Comparison of ENCODE assay signal across 30 cellular contexts in the genomic region with DNA sequence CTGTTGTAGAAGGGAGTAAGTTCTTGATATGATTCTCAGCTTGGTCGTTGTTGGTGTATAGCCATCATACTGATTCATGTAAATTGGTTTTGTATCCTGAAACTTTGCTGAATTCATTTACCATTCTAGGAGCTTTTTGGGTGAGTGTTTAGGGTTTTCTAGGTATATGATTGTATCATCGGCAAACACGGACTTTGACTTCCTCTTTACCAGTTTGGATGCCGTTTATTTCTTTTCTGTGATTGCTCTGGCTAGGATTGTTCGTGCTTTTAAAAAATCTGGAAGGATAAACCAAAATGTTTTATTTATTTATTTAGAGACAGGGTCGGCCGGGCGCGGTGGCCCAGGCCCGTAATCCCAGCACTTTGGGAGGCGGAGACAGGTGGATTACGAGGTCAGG.
"Had no signal": no experiment of that assay in that cellular context is flagged by ENCODE, and none has a peak within 500 bp of the region (broad histone marks: within the 10 kb centered on the region; RNA-seq: fewer than 3 reads in every experiment).

No MANE protein-coding gene starts in this region.

- H3K4me1 ChIP-seq: ascending aorta, colonic mucosa, gastroesophageal sphincter, neural progenitor cell, parathyroid adenoma, right atrium auricular region, tibial nerve had no signal

- H3K4me1 Mint-ChIP-seq: brain, neural progenitor cell had no signal

- H3K4me3 ChIP-seq: ascending aorta, cardiac muscle cell, colonic mucosa, gastroesophageal sphincter, lower lobe of right lung, neural progenitor cell, right atrium auricular region, tibial nerve had no signal

- H3K9ac ChIP-seq: neural progenitor cell, parathyroid adenoma had no signal

- H3K4me3 Mint-ChIP-seq: activated naive CD4-positive, alpha-beta T cell treated with anti-CD3 and anti-CD28 coated beads, Interleukin-2, amount 10 ng/mL, durations not matched to agents 7 days and 5 days; activated naive CD8-positive, alpha-beta T cell treated with anti-CD3 and anti-CD28 coated beads, Interleukin-2, amount 10 ng/mL, durations not matched to agents 7 days and 5 days; brain; immature natural killer cell; naive thymus-derived CD8-positive, alpha-beta T cell; neural progenitor cell had no signal

- H3K9me3 ChIP-seq: ascending aorta, colonic mucosa, gastroesophageal sphincter, lower lobe of right lung, right atrium auricular region, tibial nerve had no signal

- DNase-seq: activated CD4-positive, alpha-beta T cell treated with anti-CD3 and anti-CD28 coated beads for 1 hour; activated CD8-positive, alpha-beta memory T cell treated with anti-CD3 and anti-CD28 coated beads for 24 hours; activated CD8-positive, alpha-beta memory T cell treated with anti-CD3 and anti-CD28 coated beads, Interleukin-2, amount 50 U/mL, for 48 hours; activated gamma-delta T cell; activated naive CD4-positive, alpha-beta T cell treated with anti-CD3 and anti-CD28 coated beads, Interleukin-2, amount 10 ng/mL, durations not matched to agents 7 days and 5 days; activated naive CD8-positive, alpha-beta T cell treated with anti-CD3 and anti-CD28 coated beads, Interleukin-2, amount 10 ng/mL, durations not matched to agents 7 days and 5 days; cerebellar nuclear complex; colonic mucosa; effector memory CD4-positive, alpha-beta T cell; erythroblast; hippocampal formation; immature natural killer cell; left colon; lower lobe of right lung; mesenchymal stem cell; naive thymus-derived CD8-positive, alpha-beta T cell; occipital lobe; stimulated activated CD4-positive, alpha-beta T cell treated with anti-CD3 and anti-CD28 coated beads, Interleukin-15, amount 100 ng/mL, for 24 hours; stimulated activated CD4-positive, alpha-beta T cell treated with anti-CD3 and anti-CD28 coated beads, Interleukin-2, amount 100 ng/mL, for 24 hours; stimulated activated naive CD4-positive, alpha-beta T cell treated with Interleukin-2 at 50 U/mL for 16 hours; T-helper 9 cell; WERI-Rb-1 had no signal

- H3K9me3 Mint-ChIP-seq: activated naive CD4-positive, alpha-beta T cell treated with anti-CD3 and anti-CD28 coated beads, Interleukin-2, amount 10 ng/mL, durations not matched to agents 7 days and 5 days; activated naive CD8-positive, alpha-beta T cell treated with anti-CD3 and anti-CD28 coated beads, Interleukin-2, amount 10 ng/mL, durations not matched to agents 7 days and 5 days; brain; immature natural killer cell; naive thymus-derived CD8-positive, alpha-beta T cell; neural progenitor cell had no signal

- ATAC-seq: gastroesophageal sphincter; left colon; lower lobe of right lung; naive thymus-derived CD8-positive, alpha-beta T cell had no signal

- H3K27me3 Mint-ChIP-seq: activated naive CD4-positive, alpha-beta T cell treated with anti-CD3 and anti-CD28 coated beads, Interleukin-2, amount 10 ng/mL, durations not matched to agents 7 days and 5 days; activated naive CD8-positive, alpha-beta T cell treated with anti-CD3 and anti-CD28 coated beads, Interleukin-2, amount 10 ng/mL, durations not matched to agents 7 days and 5 days; brain; naive thymus-derived CD8-positive, alpha-beta T cell had no signal

- H3K27me3 ChIP-seq: ascending aorta, cardiac muscle cell, colonic mucosa, gastroesophageal sphincter, neural progenitor cell, right atrium auricular region, tibial nerve had no signal

- H3K27ac ChIP-seq: ascending aorta, cardiac muscle cell, colonic mucosa, gastroesophageal sphincter, lower lobe of right lung, neural progenitor cell, parathyroid adenoma, right atrium auricular region, tibial nerve, WERI-Rb-1 had no signal

- H3K36me3 ChIP-seq: neural progenitor cell had no signal

- H3K27ac Mint-ChIP-seq: activated naive CD4-positive, alpha-beta T cell treated with anti-CD3 and anti-CD28 coated beads, Interleukin-2, amount 10 ng/mL, durations not matched to agents 7 days and 5 days; activated naive CD8-positive, alpha-beta T cell treated with anti-CD3 and anti-CD28 coated beads, Interleukin-2, amount 10 ng/mL, durations not matched to agents 7 days and 5 days; neural progenitor cell had no signal
